Comparison of ENCODE assay signal across 8 cellular contexts in genomic region chr2:176454893-176455810, GRCh38.
DNase-seq lines count a peak whose midpoint lies in the region; ATAC-seq and TF ChIP-seq lines count a peak whose summit lies in the region.

No MANE protein-coding gene starts in this region.

- H3K9me3 ChIP-seq in SK-N-MC (ENCODE audit: low read depth, low read length) (no peaks in the 10 kb centered on the region), cardiac muscle cell (ENCODE audit: low read depth) (no peaks in the 10 kb centered on the region), prostate gland (no peaks in the 10 kb centered on the region)

- no peaks in the 10 kb centered on the region for H3K27me3 ChIP-seq in BJ (ENCODE audit: control insufficient read depth, insufficient read depth, low read length)
- H3K27me3 ChIP-seq in cardiac muscle cell = peaks cover 12% of the 10 kb centered on the region
- H3K27me3 ChIP-seq in prostate gland (replicated peaks; ENCODE audit: insufficient read depth) = no peaks in the 10 kb centered on the region

- H3K36me3 ChIP-seq in BJ (ENCODE audit: control insufficient read depth, insufficient read depth, low read length) (no peaks in the 10 kb centered on the region), SK-N-MC (ENCODE audit: insufficient read depth, low read length) (no peaks in the 10 kb centered on the region), cardiac muscle cell (no peaks in the 10 kb centered on the region), prostate gland (no peaks in the 10 kb centered on the region)

- intact Hi-C loops in prostate gland (cut with DNase I) = loop anchor here (1.0 to 5.0 kb wide), 3 partner anchors 102 to 315 kb away; no protein-coding TSS in a partner anchor

- CTCF ChIA-PET in BJ (lab: Yijun Ruan, JAX) = interaction anchor here (0.5 to 6.2 kb wide), 44 partner anchors 10 to 328 kb away, joined by 3 to 110 read pairs (median 4); partner anchors contain the start of genes HOXD4, HOXD8 and MTX2

- H3K4me1 ChIP-seq in cardiac muscle cell (ENCODE audit: low read depth) = no peaks in the 10 kb centered on the region
- no peaks in the 10 kb centered on the region for H3K4me1 ChIP-seq in prostate gland (replicated peaks)

- WGBS in prostate gland = 12% methylated on average over 11 of the region's 11 CpGs

- POLR2A ChIA-PET in BJ (lab: Charles Lee) = interaction anchor here (0.6 kb wide), 1 partner anchor 58 kb away, joined by 4 read pairs; no protein-coding TSS in a partner anchor

- TF ChIP-seq POLR2A in prostate gland (IDR thresholded peaks at IDR 0.05) = no peak

- TF ChIP-seq CTCF in BJ (IDR thresholded peaks at IDR 0.05; ENCODE audit: insufficient read depth, low read depth, low read length) (peak; percentile 89), cardiac muscle cell (IDR thresholded peaks at IDR 0.05; ENCODE audit: low read depth, low read length) (peak; percentile 92), prostate gland (IDR thresholded peaks at IDR 0.05) (peak; percentile 80 to 97 (median 90))

- H3K4me3 ChIP-seq in BJ (ENCODE audit: low read depth, low read length) = no peak overlapping the region
- H3K4me3 ChIP-seq in SK-N-MC = no peak overlapping the region
- no peak overlapping the region for H3K4me3 ChIP-seq in cardiac muscle cell
- no peak overlapping the region for H3K4me3 ChIP-seq in prostate gland

- peak; percentile 60 for ATAC-seq in GM21367 (IDR thresholded peaks at IDR 0.05; ENCODE audit: unreplicated experiment)

- H3K27ac ChIP-seq in SK-N-MC = no peak overlapping the region
- no peak overlapping the region for H3K27ac ChIP-seq in cardiac muscle cell
- no peak overlapping the region for H3K27ac ChIP-seq in prostate gland

- no peak overlapping the region for H3K9ac ChIP-seq in SK-N-MC (ENCODE audit: insufficient read length)

- no peak for DNase-seq in BJ (ENCODE audit: low read depth)
- peak; percentile 50 for DNase-seq in MV-4-11 (lab: John Stamatoyannopoulos, UW)
- peak; percentile 71 for DNase-seq in SK-N-MC (ENCODE audit: low read depth, low spot score)
- peak; percentile 79 for DNase-seq in activated naive CD4-positive, alpha-beta T cell treated with anti-CD3 and anti-CD28 coated beads, Interleukin-2, amount 50 U/mL, for 16 hours
- DNase-seq in cardiac muscle cell (ENCODE audit: low read depth in 1 of 2, low spot score in 1 of 2) = peak; percentile 76 to 83
- DNase-seq in prostate gland (ENCODE audit: low spot score) = peak; percentile 77
- peak; percentile 86 for DNase-seq in ureter (ENCODE audit: low spot score)
